24 cellular contexts compared by ENCODE assay signal in genomic region chr11:115258216-115258615, GRCh38.
"Had no signal": no experiment of that assay in that cellular context is flagged by ENCODE, and none has a peak within 500 bp of the region (broad histone marks: within the 10 kb centered on the region; RNA-seq: fewer than 3 reads in every experiment).

No MANE protein-coding gene starts in this region.

- H3K4me3 Mint-ChIP-seq: activated CD4-positive, alpha-beta T cell treated with anti-CD3 and anti-CD28 coated beads for 36 hours; activated CD8-positive, alpha-beta memory T cell treated with anti-CD3 and anti-CD28 coated beads, Interleukin-2, amount 10 ng/mL, durations not matched to agents 7 days and 5 days; activated CD8-positive, alpha-beta T cell treated with anti-CD3 and anti-CD28 coated beads, Interleukin-2, amount 10 ng/mL, durations not matched to agents 7 days and 5 days; activated naive CD8-positive, alpha-beta T cell; naive thymus-derived CD4-positive, alpha-beta T cell; stimulated activated naive CD8-positive, alpha-beta T cell treated with anti-CD3 and anti-CD28 coated beads, Interleukin-15, Interleukin-2, amounts not matched to agents 100 ng/mL and 50 ng/mL, for 24 hours; T-cell; T-helper 2 cell treated with Interferon-gamma antibody and Interleukin-4, amounts not matched to agents 5 μg/mL and 100 μg/mL, for 36 hours; type B pancreatic cell had no signal

- H3K9me3 Mint-ChIP-seq: activated T-helper 2 cell treated with anti-CD3 and anti-CD28 coated beads, Interferon-gamma antibody, Interleukin-2, Interleukin-4, amounts not matched to agents 10 μg/mL and 5 μg/mL and 100 μg/mL, durations not matched to agents 14 hours and 24 hours and 36 hours; stimulated activated naive CD8-positive, alpha-beta T cell treated with anti-CD3 and anti-CD28 coated beads, Interleukin-15, Interleukin-2, amounts not matched to agents 100 ng/mL and 50 ng/mL, for 24 hours; T-cell; T-helper 2 cell treated with Interferon-gamma antibody and Interleukin-4, amounts not matched to agents 5 μg/mL and 100 μg/mL, for 36 hours; type B pancreatic cell had no signal

- H3K4me1 ChIP-seq: colonic mucosa, spleen, uterus had no signal

- H3K4me1 Mint-ChIP-seq: activated CD4-positive, alpha-beta T cell treated with anti-CD3 and anti-CD28 coated beads for 36 hours; naive thymus-derived CD4-positive, alpha-beta T cell had no signal

- H3K27me3 Mint-ChIP-seq: stimulated activated naive CD8-positive, alpha-beta T cell treated with anti-CD3 and anti-CD28 coated beads, Interleukin-15, Interleukin-2, amounts not matched to agents 100 ng/mL and 50 ng/mL, for 24 hours; T-cell; type B pancreatic cell had no signal

- H3K36me3 Mint-ChIP-seq: activated CD8-positive, alpha-beta memory T cell treated with anti-CD3 and anti-CD28 coated beads, Interleukin-2, amount 10 ng/mL, durations not matched to agents 7 days and 5 days; activated naive CD8-positive, alpha-beta T cell; naive thymus-derived CD4-positive, alpha-beta T cell; T-cell; type B pancreatic cell had no signal

- H3K27ac Mint-ChIP-seq: activated CD4-positive, alpha-beta T cell treated with anti-CD3 and anti-CD28 coated beads for 36 hours; activated CD8-positive, alpha-beta memory T cell treated with anti-CD3 and anti-CD28 coated beads, Interleukin-2, amount 10 ng/mL, durations not matched to agents 7 days and 5 days; activated CD8-positive, alpha-beta T cell treated with anti-CD3 and anti-CD28 coated beads, Interleukin-2, amount 10 ng/mL, durations not matched to agents 7 days and 5 days; activated naive CD8-positive, alpha-beta T cell; activated T-helper 2 cell treated with anti-CD3 and anti-CD28 coated beads, Interferon-gamma antibody, Interleukin-2, Interleukin-4, amounts not matched to agents 10 μg/mL and 5 μg/mL and 100 μg/mL, durations not matched to agents 14 hours and 24 hours and 36 hours; naive thymus-derived CD4-positive, alpha-beta T cell; stimulated activated naive CD8-positive, alpha-beta T cell treated with anti-CD3 and anti-CD28 coated beads, Interleukin-15, Interleukin-2, amounts not matched to agents 100 ng/mL and 50 ng/mL, for 24 hours; T-cell; T-helper 2 cell treated with Interferon-gamma antibody and Interleukin-4, amounts not matched to agents 5 μg/mL and 100 μg/mL, for 36 hours; type B pancreatic cell had no signal

- H3K27me3 ChIP-seq: colonic mucosa, spleen, uterus had no signal

- H3K9me3 ChIP-seq: colonic mucosa, spleen, thoracic aorta, uterus had no signal

- H3K36me3 ChIP-seq: colonic mucosa, spleen, thoracic aorta, uterus had no signal

- DNase-seq: activated CD4-positive, alpha-beta T cell treated with anti-CD3 and anti-CD28 coated beads for 36 hours; activated CD4-positive, CD25-positive, alpha-beta regulatory T cell; activated CD8-positive, alpha-beta memory T cell treated with anti-CD3 and anti-CD28 coated beads, Interleukin-2, amount 10 ng/mL, durations not matched to agents 7 days and 5 days; activated CD8-positive, alpha-beta T cell treated with anti-CD3 and anti-CD28 coated beads, Interleukin-2, amount 10 ng/mL, durations not matched to agents 7 days and 5 days; activated naive CD4-positive, alpha-beta T cell; activated T-cell treated with anti-CD3 and anti-CD28 coated beads, Interleukin-2, amount 50 U/mL, for 48 hours; anterior cingulate cortex; cerebellar nuclear complex; colonic mucosa; effector CD8-positive, alpha-beta T cell; left cardiac atrium; mammary epithelial cell; midbrain; naive thymus-derived CD4-positive, alpha-beta T cell; right cardiac atrium; spleen; T-cell; uterus had no signal

- ATAC-seq: activated CD4-positive, alpha-beta T cell treated with anti-CD3 and anti-CD28 coated beads for 36 hours; activated CD8-positive, alpha-beta memory T cell treated with anti-CD3 and anti-CD28 coated beads, Interleukin-2, amount 10 ng/mL, durations not matched to agents 7 days and 5 days; activated CD8-positive, alpha-beta T cell treated with anti-CD3 and anti-CD28 coated beads, Interleukin-2, amount 10 ng/mL, durations not matched to agents 7 days and 5 days; left cardiac atrium; naive thymus-derived CD4-positive, alpha-beta T cell; right cardiac atrium; T-cell had no signal

- H3K27ac ChIP-seq: colonic mucosa, thoracic aorta, uterus had no signal

- H3K4me3 ChIP-seq: colonic mucosa, spleen, thoracic aorta, uterus had no signal
